14 cellular contexts compared by ENCODE assay signal in genomic region chr17:47201168-47201567, GRCh38. TPM values are rescaled to one million over a fixed set of nuclear protein-coding genes. Genes with fewer than 3 reads are reported as not detected.
"Had no signal": no experiment of that assay in that cellular context is flagged by ENCODE, and none has a peak within 500 bp of the region (broad histone marks: within the 10 kb centered on the region; RNA-seq: fewer than 3 reads in every experiment).

No MANE protein-coding gene starts in this region.

- H3K4me3 Mint-ChIP-seq: activated naive CD4-positive, alpha-beta T cell treated with anti-CD3 and anti-CD28 coated beads for 36 hours; mesothelial cell of epicardium had no signal

- H3K36me3 Mint-ChIP-seq: mesothelial cell of epicardium had no signal

- DNase-seq: activated CD4-positive, alpha-beta T cell treated with anti-CD3 and anti-CD28 coated beads, Interleukin-2, amount 50 U/mL, for 4 hours; activated naive CD4-positive, alpha-beta T cell treated with anti-CD3 and anti-CD28 coated beads for 36 hours; activated T-cell treated with anti-CD3 and anti-CD28 coated beads for 4 hours; dorsolateral prefrontal cortex; hypothalamus; kidney; pancreas; stimulated activated CD4-positive, alpha-beta T cell treated with anti-CD3 and anti-CD28 coated beads, Interleukin-12 subunit alpha, Interleukin-12 subunit beta, amount 100 ng/mL, for 4 hours; stimulated activated CD4-positive, alpha-beta T cell treated with anti-CD3 and anti-CD28 coated beads, Interleukin-2, amount 100 ng/mL, for 24 hours had no signal

- H3K9me3 ChIP-seq: esophagus muscularis mucosa, pancreas had no signal

- H3K27ac Mint-ChIP-seq: activated naive CD4-positive, alpha-beta T cell treated with anti-CD3 and anti-CD28 coated beads for 36 hours; mesothelial cell of epicardium had no signal

- H3K9me3 Mint-ChIP-seq: activated naive CD4-positive, alpha-beta T cell treated with anti-CD3 and anti-CD28 coated beads for 36 hours; activated T-helper 2 cell treated with anti-CD3 and anti-CD28 coated beads, Interferon-gamma antibody, Interleukin-2, Interleukin-4, amounts not matched to agents 10 μg/mL and 5 μg/mL and 100 μg/mL, durations not matched to agents 14 hours and 24 hours and 36 hours had no signal

- ATAC-seq: activated CD4-positive, CD25-positive, alpha-beta regulatory T cell treated with anti-CD3 and anti-CD28 coated beads, Interleukin-2, amount 50 U/mL, for 24 hours; pancreas had no signal

- H3K4me3 ChIP-seq: dorsolateral prefrontal cortex, esophagus muscularis mucosa, lung, pancreas had no signal

- H3K36me3 ChIP-seq: esophagus muscularis mucosa, pancreas had no signal

- H3K27me3 ChIP-seq: dorsolateral prefrontal cortex, esophagus muscularis mucosa, pancreas had no signal

RNA-seq across cellular contexts. Expression of gene MYL4, which starts 8.0 kb away (rescaled TPM):
- total RNA-seq: activated naive CD4-positive, alpha-beta T cell treated with anti-CD3 and anti-CD28 coated beads for 36 hours; activated T-helper 2 cell treated with anti-CD3 and anti-CD28 coated beads, Interferon-gamma antibody, Interleukin-2, Interleukin-4, amounts not matched to agents 10 μg/mL and 5 μg/mL and 100 μg/mL, durations not matched to agents 14 hours and 24 hours and 36 hours; kidney had no signal

RNA-seq across cellular contexts. Expression of gene ITGB3, which starts 52.5 kb away (rescaled TPM):
- total RNA-seq: activated naive CD4-positive, alpha-beta T cell treated with anti-CD3 and anti-CD28 coated beads for 36 hours; activated T-helper 2 cell treated with anti-CD3 and anti-CD28 coated beads, Interferon-gamma antibody, Interleukin-2, Interleukin-4, amounts not matched to agents 10 μg/mL and 5 μg/mL and 100 μg/mL, durations not matched to agents 14 hours and 24 hours and 36 hours had no signal
